In the genomic region with DNA sequence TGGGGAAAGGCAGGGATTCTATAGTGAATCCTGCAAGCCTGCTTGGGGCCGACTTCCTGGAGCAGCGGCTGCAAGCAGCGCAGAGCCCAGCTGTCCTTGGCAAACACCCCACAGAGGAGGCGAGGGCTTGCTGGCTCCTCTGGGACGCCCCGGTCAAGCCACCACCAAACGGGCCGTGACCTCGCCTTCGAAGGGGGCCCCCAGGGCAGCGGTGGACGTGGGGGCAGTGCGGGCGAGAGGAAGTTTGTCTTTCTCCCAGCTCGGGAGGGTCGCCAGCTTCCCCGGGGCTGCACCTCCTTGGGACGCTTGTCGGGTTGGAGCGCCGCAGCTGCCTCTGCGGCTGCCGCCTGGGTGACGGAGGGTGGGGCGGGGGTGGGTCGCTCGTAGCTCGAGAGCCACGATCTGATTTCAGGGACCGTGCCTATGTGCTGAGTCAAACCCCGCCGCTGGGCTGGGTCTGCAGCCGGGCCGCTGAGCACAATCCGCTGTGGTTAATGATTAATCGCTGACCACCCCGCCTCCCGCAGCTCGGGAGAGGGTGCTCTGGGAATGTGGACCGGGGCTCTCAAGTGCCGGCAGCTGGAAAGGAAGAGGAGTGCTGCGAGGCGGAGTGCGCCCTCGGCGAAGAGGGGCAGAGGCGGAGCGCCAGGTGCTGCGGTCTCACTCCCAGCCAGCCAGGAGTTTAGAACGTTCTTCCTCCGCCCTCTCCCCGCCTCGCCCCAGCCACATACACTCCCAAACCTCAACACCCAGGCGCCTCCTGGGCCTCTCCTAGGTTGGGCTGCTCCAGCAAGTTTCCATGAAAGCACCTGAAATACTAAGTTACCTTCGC, we compare ENCODE assay signal across 1 cellular context.
TF ChIP-seq lines count a peak whose summit lies in the region.

A gene (plus strand): TSS at position 726 of the 832 bp plus-strand sequence.

TF ChIP-seq in HepG2, 621 proteins besides CTCF, POLR2A, EP300 and RAD21 (continued from another document and continues in another):
- TF ChIP-seq, protein P1, sequence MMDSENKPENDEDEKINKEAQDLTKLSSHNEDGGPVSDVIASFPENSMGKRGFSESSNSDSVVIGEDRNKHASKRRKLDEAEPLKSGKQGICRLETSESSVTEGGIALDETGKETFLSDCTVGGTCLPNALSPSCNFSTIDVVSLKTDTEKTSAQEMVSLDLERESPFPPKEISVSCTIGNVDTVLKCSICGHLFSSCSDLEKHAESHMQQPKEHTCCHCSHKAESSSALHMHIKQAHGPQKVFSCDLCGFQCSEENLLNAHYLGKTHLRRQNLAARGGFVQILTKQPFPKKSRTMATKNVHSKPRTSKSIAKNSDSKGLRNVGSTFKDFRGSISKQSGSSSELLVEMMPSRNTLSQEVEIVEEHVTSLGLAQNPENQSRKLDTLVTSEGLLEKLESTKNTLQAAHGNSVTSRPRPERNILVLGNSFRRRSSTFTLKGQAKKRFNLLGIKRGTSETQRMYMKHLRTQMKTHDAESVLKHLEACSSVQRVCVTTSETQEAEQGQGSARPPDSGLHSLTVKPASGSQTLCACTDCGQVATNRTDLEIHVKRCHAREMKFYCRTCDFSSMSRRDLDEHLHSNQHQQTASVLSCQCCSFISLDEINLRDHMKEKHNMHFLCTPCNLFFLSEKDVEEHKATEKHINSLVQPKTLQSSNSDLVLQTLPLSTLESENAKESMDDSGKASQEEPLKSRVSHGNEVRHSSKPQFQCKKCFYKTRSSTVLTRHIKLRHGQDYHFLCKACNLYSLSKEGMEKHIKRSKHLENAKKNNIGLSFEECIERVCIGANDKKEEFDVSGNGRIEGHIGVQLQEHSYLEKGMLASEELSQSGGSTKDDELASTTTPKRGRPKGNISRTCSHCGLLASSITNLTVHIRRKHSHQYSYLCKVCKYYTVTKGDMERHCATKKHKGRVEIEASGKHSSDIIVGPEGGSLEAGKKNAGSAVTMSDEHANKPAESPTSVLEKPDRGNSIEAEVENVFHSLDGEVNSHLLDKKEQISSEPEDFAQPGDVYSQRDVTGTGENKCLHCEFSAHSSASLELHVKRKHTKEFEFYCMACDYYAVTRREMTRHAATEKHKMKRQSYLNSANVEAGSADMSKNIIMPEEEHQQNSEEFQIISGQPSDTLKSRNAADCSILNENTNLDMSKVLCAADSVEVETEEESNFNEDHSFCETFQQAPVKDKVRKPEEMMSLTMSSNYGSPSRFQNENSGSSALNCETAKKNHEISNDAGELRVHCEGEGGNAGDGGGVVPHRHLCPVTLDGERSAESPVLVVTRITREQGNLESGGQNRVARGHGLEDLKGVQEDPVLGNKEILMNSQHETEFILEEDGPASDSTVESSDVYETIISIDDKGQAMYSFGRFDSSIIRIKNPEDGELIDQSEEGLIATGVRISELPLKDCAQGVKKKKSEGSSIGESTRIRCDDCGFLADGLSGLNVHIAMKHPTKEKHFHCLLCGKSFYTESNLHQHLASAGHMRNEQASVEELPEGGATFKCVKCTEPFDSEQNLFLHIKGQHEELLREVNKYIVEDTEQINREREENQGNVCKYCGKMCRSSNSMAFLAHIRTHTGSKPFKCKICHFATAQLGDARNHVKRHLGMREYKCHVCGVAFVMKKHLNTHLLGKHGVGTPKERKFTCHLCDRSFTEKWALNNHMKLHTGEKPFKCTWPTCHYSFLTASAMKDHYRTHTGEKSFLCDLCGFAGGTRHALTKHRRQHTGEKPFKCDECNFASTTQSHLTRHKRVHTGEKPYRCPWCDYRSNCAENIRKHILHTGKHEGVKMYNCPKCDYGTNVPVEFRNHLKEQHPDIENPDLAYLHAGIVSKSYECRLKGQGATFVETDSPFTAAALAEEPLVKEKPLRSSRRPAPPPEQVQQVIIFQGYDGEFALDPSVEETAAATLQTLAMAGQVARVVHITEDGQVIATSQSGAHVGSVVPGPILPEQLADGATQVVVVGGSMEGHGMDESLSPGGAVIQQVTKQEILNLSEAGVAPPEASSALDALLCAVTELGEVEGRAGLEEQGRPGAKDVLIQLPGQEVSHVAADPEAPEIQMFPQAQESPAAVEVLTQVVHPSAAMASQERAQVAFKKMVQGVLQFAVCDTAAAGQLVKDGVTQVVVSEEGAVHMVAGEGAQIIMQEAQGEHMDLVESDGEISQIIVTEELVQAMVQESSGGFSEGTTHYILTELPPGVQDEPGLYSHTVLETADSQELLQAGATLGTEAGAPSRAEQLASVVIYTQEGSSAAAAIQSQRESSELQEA (CRISPR knock-in tag; IDR thresholded peaks at IDR 0.05; ENCODE audit: not compliant biosample characterization) = no peak
- TF ChIP-seq, protein P2, sequence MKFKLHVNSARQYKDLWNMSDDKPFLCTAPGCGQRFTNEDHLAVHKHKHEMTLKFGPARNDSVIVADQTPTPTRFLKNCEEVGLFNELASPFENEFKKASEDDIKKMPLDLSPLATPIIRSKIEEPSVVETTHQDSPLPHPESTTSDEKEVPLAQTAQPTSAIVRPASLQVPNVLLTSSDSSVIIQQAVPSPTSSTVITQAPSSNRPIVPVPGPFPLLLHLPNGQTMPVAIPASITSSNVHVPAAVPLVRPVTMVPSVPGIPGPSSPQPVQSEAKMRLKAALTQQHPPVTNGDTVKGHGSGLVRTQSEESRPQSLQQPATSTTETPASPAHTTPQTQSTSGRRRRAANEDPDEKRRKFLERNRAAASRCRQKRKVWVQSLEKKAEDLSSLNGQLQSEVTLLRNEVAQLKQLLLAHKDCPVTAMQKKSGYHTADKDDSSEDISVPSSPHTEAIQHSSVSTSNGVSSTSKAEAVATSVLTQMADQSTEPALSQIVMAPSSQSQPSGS (CRISPR knock-in tag; IDR thresholded peaks at IDR 0.05) = peak; percentile 70; the same call in 1 of the 2 replicates
- TF ChIP-seq, protein P3, sequence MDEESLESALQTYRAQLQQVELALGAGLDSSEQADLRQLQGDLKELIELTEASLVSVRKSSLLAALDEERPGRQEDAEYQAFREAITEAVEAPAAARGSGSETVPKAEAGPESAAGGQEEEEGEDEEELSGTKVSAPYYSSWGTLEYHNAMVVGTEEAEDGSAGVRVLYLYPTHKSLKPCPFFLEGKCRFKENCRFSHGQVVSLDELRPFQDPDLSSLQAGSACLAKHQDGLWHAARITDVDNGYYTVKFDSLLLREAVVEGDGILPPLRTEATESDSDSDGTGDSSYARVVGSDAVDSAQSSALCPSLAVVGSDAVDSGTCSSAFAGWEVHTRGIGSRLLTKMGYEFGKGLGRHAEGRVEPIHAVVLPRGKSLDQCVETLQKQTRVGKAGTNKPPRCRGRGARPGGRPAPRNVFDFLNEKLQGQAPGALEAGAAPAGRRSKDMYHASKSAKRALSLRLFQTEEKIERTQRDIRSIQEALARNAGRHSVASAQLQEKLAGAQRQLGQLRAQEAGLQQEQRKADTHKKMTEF (CRISPR knock-in tag; IDR thresholded peaks at IDR 0.05) = peak; percentile 87
- no peak for TF ChIP-seq HOXA7 (CRISPR knock-in tag; IDR thresholded peaks at IDR 0.05)
- no peak for TF ChIP-seq DMAP1 (CRISPR knock-in tag; IDR thresholded peaks at IDR 0.05)
- TF ChIP-seq JUNB (CRISPR knock-in tag; IDR thresholded peaks at IDR 0.05; ENCODE audit: borderline replicate concordance) = no peak
- peak; percentile 43; the same call in 1 of the 2 replicates for TF ChIP-seq MYC (CRISPR knock-in tag; IDR thresholded peaks at IDR 0.05; ENCODE audit: borderline replicate concordance)
- TF ChIP-seq, protein P4, sequence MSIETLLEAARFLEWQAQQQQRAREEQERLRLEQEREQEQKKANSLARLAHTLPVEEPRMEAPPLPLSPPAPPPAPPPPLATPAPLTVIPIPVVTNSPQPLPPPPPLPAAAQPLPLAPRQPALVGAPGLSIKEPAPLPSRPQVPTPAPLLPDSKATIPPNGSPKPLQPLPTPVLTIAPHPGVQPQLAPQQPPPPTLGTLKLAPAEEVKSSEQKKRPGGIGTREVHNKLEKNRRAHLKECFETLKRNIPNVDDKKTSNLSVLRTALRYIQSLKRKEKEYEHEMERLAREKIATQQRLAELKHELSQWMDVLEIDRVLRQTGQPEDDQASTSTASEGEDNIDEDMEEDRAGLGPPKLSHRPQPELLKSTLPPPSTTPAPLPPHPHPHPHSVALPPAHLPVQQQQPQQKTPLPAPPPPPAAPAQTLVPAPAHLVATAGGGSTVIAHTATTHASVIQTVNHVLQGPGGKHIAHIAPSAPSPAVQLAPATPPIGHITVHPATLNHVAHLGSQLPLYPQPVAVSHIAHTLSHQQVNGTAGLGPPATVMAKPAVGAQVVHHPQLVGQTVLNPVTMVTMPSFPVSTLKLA (IDR thresholded peaks at IDR 0.05) = no peak
- TF ChIP-seq, protein P5, sequence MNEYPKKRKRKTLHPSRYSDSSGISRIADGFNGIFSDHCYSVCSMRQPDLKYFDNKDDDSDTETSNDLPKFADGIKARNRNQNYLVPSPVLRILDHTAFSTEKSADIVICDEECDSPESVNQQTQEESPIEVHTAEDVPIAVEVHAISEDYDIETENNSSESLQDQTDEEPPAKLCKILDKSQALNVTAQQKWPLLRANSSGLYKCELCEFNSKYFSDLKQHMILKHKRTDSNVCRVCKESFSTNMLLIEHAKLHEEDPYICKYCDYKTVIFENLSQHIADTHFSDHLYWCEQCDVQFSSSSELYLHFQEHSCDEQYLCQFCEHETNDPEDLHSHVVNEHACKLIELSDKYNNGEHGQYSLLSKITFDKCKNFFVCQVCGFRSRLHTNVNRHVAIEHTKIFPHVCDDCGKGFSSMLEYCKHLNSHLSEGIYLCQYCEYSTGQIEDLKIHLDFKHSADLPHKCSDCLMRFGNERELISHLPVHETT (CRISPR knock-in tag; conservative IDR thresholded peaks at IDR 0.05) = 0 out of 2 replicates have a peak, but pooled peaks have one; percentile 44
- TF ChIP-seq, protein P6, sequence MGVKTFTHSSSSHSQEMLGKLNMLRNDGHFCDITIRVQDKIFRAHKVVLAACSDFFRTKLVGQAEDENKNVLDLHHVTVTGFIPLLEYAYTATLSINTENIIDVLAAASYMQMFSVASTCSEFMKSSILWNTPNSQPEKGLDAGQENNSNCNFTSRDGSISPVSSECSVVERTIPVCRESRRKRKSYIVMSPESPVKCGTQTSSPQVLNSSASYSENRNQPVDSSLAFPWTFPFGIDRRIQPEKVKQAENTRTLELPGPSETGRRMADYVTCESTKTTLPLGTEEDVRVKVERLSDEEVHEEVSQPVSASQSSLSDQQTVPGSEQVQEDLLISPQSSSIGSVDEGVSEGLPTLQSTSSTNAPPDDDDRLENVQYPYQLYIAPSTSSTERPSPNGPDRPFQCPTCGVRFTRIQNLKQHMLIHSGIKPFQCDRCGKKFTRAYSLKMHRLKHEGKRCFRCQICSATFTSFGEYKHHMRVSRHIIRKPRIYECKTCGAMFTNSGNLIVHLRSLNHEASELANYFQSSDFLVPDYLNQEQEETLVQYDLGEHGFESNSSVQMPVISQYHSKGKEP (CRISPR knock-in tag; IDR thresholded peaks at IDR 0.05) = no peak; the same call in 1 of the 2 replicates
- TF ChIP-seq NFKB2 (CRISPR knock-in tag; IDR thresholded peaks at IDR 0.05; ENCODE audit: borderline replicate concordance) = no peak
- TF ChIP-seq, protein P7, sequence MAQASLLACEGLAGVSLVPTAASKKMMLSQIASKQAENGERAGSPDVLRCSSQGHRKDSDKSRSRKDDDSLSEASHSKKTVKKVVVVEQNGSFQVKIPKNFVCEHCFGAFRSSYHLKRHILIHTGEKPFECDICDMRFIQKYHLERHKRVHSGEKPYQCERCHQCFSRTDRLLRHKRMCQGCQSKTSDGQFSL (CRISPR knock-in tag; IDR thresholded peaks at IDR 0.05) = no peak
- TF ChIP-seq, protein P8, sequence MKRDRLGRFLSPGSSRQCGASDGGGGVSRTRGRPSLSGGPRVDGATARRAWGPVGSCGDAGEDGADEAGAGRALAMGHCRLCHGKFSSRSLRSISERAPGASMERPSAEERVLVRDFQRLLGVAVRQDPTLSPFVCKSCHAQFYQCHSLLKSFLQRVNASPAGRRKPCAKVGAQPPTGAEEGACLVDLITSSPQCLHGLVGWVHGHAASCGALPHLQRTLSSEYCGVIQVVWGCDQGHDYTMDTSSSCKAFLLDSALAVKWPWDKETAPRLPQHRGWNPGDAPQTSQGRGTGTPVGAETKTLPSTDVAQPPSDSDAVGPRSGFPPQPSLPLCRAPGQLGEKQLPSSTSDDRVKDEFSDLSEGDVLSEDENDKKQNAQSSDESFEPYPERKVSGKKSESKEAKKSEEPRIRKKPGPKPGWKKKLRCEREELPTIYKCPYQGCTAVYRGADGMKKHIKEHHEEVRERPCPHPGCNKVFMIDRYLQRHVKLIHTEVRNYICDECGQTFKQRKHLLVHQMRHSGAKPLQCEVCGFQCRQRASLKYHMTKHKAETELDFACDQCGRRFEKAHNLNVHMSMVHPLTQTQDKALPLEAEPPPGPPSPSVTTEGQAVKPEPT (CRISPR knock-in tag; IDR thresholded peaks at IDR 0.05; ENCODE audit: low read depth) = 0 out of 2 replicates have a peak, but pooled peaks have one; percentile 70
- TF ChIP-seq, protein P9, sequence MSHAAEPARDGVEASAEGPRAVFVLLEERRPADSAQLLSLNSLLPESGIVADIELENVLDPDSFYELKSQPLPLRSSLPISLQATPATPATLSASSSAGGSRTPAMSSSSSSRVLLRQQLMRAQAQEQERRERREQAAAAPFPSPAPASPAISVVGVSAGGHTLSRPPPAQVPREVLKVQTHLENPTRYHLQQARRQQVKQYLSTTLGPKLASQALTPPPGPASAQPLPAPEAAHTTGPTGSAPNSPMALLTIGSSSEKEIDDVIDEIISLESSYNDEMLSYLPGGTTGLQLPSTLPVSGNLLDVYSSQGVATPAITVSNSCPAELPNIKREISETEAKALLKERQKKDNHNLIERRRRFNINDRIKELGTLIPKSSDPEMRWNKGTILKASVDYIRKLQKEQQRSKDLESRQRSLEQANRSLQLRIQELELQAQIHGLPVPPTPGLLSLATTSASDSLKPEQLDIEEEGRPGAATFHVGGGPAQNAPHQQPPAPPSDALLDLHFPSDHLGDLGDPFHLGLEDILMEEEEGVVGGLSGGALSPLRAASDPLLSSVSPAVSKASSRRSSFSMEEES (CRISPR knock-in tag; IDR thresholded peaks at IDR 0.05) = peak; percentile 42; the same call in 1 of the 2 replicates
- no peak for TF ChIP-seq TAF15 (IDR thresholded peaks at IDR 0.05; ENCODE audit: low read depth, low read length, poor library complexity, severe bottlenecking)
- TF ChIP-seq ZNF737 (CRISPR knock-in tag; IDR thresholded peaks at IDR 0.05; ENCODE audit: borderline replicate concordance) = no peak
- no peak for TF ChIP-seq YEATS4 (CRISPR knock-in tag; IDR thresholded peaks at IDR 0.05; ENCODE audit: borderline replicate concordance)
- no peak for TF ChIP-seq U2AF2 (IDR thresholded peaks at IDR 0.05; ENCODE audit: low read depth, low read length)
- TF ChIP-seq, protein P10, sequence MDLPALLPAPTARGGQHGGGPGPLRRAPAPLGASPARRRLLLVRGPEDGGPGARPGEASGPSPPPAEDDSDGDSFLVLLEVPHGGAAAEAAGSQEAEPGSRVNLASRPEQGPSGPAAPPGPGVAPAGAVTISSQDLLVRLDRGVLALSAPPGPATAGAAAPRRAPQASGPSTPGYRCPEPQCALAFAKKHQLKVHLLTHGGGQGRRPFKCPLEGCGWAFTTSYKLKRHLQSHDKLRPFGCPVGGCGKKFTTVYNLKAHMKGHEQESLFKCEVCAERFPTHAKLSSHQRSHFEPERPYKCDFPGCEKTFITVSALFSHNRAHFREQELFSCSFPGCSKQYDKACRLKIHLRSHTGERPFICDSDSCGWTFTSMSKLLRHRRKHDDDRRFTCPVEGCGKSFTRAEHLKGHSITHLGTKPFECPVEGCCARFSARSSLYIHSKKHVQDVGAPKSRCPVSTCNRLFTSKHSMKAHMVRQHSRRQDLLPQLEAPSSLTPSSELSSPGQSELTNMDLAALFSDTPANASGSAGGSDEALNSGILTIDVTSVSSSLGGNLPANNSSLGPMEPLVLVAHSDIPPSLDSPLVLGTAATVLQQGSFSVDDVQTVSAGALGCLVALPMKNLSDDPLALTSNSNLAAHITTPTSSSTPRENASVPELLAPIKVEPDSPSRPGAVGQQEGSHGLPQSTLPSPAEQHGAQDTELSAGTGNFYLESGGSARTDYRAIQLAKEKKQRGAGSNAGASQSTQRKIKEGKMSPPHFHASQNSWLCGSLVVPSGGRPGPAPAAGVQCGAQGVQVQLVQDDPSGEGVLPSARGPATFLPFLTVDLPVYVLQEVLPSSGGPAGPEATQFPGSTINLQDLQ (CRISPR knock-in tag; IDR thresholded peaks at IDR 0.05) = no peak
- no peak for TF ChIP-seq TBX3 (IDR thresholded peaks at IDR 0.05; ENCODE audit: borderline replicate concordance)
- no peak; the same call in 1 of the 2 replicates for TF ChIP-seq ZNF124 (CRISPR knock-in tag; IDR thresholded peaks at IDR 0.05)
- TF ChIP-seq ZNF556 (CRISPR knock-in tag; IDR thresholded peaks at IDR 0.05; ENCODE audit: borderline replicate concordance) = peak; percentile 95; the same call in 1 of the 2 replicates
- peak; percentile 74; the same call in 1 of the 2 replicates for TF ChIP-seq ZNF891 (CRISPR knock-in tag; IDR thresholded peaks at IDR 0.05)
